ENCODE assay signal across 8 cellular contexts in genomic region chr11:65315204-65315865, GRCh38. TPM values are rescaled to one million over a fixed set of nuclear protein-coding genes. Genes with fewer than 3 reads are reported as not detected.
DNase-seq lines count a peak whose midpoint lies in the region; ATAC-seq, FAIRE-seq and TF ChIP-seq lines count a peak whose summit lies in the region.

No MANE protein-coding gene starts in this region.

- H3K4me1 ChIP-seq in CD4-positive, alpha-beta memory T cell (ENCODE audit: insufficient read depth, low read length): peaks cover 15% of the 10 kb centered on the region
- H3K4me1 ChIP-seq in HAP-1: peaks cover 16% of the 10 kb centered on the region

- ATAC-seq in HG03457 (IDR thresholded peaks at IDR 0.05; ENCODE audit: unreplicated experiment): no peak

- no peaks in the 10 kb centered on the region for H3K36me3 Mint-ChIP-seq in CD4-positive, alpha-beta memory T cell

- H3K9me3 ChIP-seq in CD4-positive, alpha-beta memory T cell (ENCODE audit: control insufficient read depth in 1 of 2, low read length in 2 of 2): no peaks in the 10 kb centered on the region
- H3K9me3 ChIP-seq in HAP-1: no peaks in the 10 kb centered on the region

- POLR2A ChIA-PET in CD4-positive, alpha-beta memory T cell (lab: Charles Lee; ENCODE audit: partially characterized antibody): interaction anchor here (0.6 to 2.2 kb wide), 18 partner anchors 11 to 204 kb away, joined by 3 to 8 read pairs (median 4); partner anchors contain the start of genes CAPN1, DPF2, MALAT1 and POLA2

- no peak for FAIRE-seq in bronchial epithelial cell (lab: Jason Lieb, UNC)

- peak overlapping the region; percentile 73 to 74 for H3K4me3 ChIP-seq in CD4-positive, alpha-beta memory T cell (ENCODE audit: low read length in 2 of 2)
- peak overlapping the region; percentile 92 for H3K4me3 ChIP-seq in HAP-1
- H3K4me3 ChIP-seq in bronchial epithelial cell (ENCODE audit: low read depth, low read length): peak overlapping the region; percentile 84

- DNase-seq in CD4-positive, alpha-beta memory T cell: peak; percentile 65 to 78 (median 69)
- DNase-seq in HAP-1 (ENCODE audit: low spot score in 2 of 2): peak; percentile 79 to 95
- peak; percentile 85 for DNase-seq in NCI-H2171 treated with DMSO at 0.1 percent for 48 hours (lab: John Stamatoyannopoulos, UW)
- peak; percentile 66 to 77 (median 72) for DNase-seq in activated CD4-positive, CD25-positive, alpha-beta regulatory T cell (lab: John Stamatoyannopoulos, UW)
- DNase-seq in bronchial epithelial cell (ENCODE audit: low read depth): no peak
- peak; percentile 78 for DNase-seq in inferior parietal cortex (ENCODE audit: extremely low spot score)
- DNase-seq in stimulated activated CD4-positive, alpha-beta T cell treated with anti-CD3 and anti-CD28 coated beads, Interleukin-12 subunit alpha, Interleukin-12 subunit beta, amount 100 ng/mL, for 4 hours: peak; percentile 86

- CTCF ChIA-PET in CD4-positive, alpha-beta memory T cell (lab: Charles Lee; ENCODE audit: partially characterized antibody): interaction anchor here (0.6 to 10.1 kb wide), 35 partner anchors 8 to 627 kb away, joined by 3 to 170 read pairs (median 4); partner anchors contain the start of genes DPF2, FAU, MRPL49 and POLA2

- no peaks in the 10 kb centered on the region for H3K9me3 Mint-ChIP-seq in CD4-positive, alpha-beta memory T cell

- TF ChIP-seq CTCF in bronchial epithelial cell (IDR thresholded peaks at IDR 0.05; ENCODE audit: insufficient read depth, low read length, severe bottlenecking): peak; percentile 97

- H3K4me1 Mint-ChIP-seq in CD4-positive, alpha-beta memory T cell: peaks cover 4 to 14% (median 7%) of the 10 kb centered on the region in 4 donors

- intact Hi-C loops in CD4-positive, alpha-beta memory T cell (cut with micrococcal nuclease): loop anchor here (1.0 to 2.0 kb wide), 4 partner anchors 40 to 205 kb away; partner anchors contain the start of gene TM7SF2

- in situ Hi-C loops in HAP-1 (cut with MboI; ENCODE audit: low sequenced_read_pairs): no loop called here

- H3K36me3 ChIP-seq in CD4-positive, alpha-beta memory T cell (ENCODE audit: insufficient read depth, low read length): no peaks in the 10 kb centered on the region
- peaks cover 1% of the 10 kb centered on the region; the same call in 1 of the 2 replicates for H3K36me3 ChIP-seq in HAP-1 (replicated peaks)
- no peaks in the 10 kb centered on the region for H3K36me3 ChIP-seq in bronchial epithelial cell (ENCODE audit: control insufficient read depth, insufficient read depth, low read length)

- H3K27ac Mint-ChIP-seq in CD4-positive, alpha-beta memory T cell: no peak overlapping the region

- H3K27me3 Mint-ChIP-seq in CD4-positive, alpha-beta memory T cell: no peaks in the 10 kb centered on the region

- H3K4me3 Mint-ChIP-seq in CD4-positive, alpha-beta memory T cell: peak overlapping the region; percentile 72 to 83 (median 76)

- H3K27me3 ChIP-seq in CD4-positive, alpha-beta memory T cell (ENCODE audit: insufficient read depth, low read length): no peaks in the 10 kb centered on the region
- H3K27me3 ChIP-seq in HAP-1 (ENCODE audit: low read depth) (no peaks in the 10 kb centered on the region), bronchial epithelial cell (ENCODE audit: control insufficient read depth, insufficient read depth, low read length) (no peaks in the 10 kb centered on the region)

- peak overlapping the region; percentile 49 for H3K27ac ChIP-seq in CD4-positive, alpha-beta memory T cell (ENCODE audit: low read depth, low read length)

RNA-seq across cellular contexts. Expression of gene CDC42EP2, which starts 0.7 kb away (rescaled TPM):
- total RNA-seq in CD4-positive, alpha-beta memory T cell: under 1 TPM; 0.55 to 0.67 TPM
- not detected for polyA plus RNA-seq in CD4-positive, alpha-beta memory T cell
- 1.9 and 2.4 TPM in 2 replicates for total RNA-seq in bronchial epithelial cell

RNA-seq across cellular contexts. Expression of gene DPF2, which starts 18.3 kb away (rescaled TPM):
- total RNA-seq in CD4-positive, alpha-beta memory T cell: 100 to 1,000 TPM; 101 to 102 TPM
- polyA plus RNA-seq in CD4-positive, alpha-beta memory T cell: 10 to 100 TPM; 65.1 to 67.8 TPM
- total RNA-seq in bronchial epithelial cell: 16.8 and 18.2 TPM in 2 replicates

RNA-seq across cellular contexts. Expression of gene TIGD3, which starts 39.2 kb away (rescaled TPM):
- 1 to 10 TPM in 1 of 2 experiments, under 1 TPM in 1; 0.96 to 1.1 TPM for total RNA-seq in CD4-positive, alpha-beta memory T cell
- polyA plus RNA-seq in CD4-positive, alpha-beta memory T cell: under 1 TPM in 1 of 2 donors, not detected in 1; 0.26 TPM
- 0.26 TPM in 2 replicates for total RNA-seq in bronchial epithelial cell

RNA-seq across cellular contexts. Expression of gene POLA2, which starts 53.6 kb away (rescaled TPM):
- 10 to 100 TPM; 26.4 to 27.3 TPM for total RNA-seq in CD4-positive, alpha-beta memory T cell
- 10 to 100 TPM in 1 of 2 donors, 1 to 10 TPM in 1; 7.8 to 13.7 TPM for polyA plus RNA-seq in CD4-positive, alpha-beta memory T cell
- total RNA-seq in bronchial epithelial cell: 1.3 and 1.6 TPM in 2 replicates
